17 cellular contexts compared by ENCODE assay signal in the genomic region with DNA sequence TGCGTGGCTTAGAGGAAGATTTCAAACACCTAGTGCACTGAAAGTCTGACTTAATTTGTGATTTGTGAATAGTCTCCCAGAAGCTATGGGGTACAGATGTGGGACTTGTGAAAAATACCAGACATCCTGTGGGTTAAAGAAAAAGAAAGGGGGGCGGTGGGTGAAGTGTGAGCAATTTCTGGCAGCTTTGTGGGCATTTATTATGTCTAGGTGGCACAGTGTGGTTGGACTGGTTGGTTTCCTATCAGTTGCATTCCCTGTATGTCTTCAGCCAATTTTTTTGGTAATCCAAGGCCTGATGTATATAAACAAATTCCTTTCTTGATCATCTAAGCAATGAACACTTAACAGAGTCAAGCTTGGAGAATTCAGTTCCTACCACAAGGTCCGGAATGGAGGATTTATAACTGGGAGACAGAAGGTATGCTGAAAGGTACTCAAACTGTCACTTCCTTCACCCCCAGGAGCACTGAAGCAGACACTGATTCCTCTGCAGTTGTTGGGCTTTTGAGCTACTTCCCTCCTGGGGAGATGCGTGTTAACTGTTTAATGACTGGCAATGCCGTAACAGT.
DNase-seq lines count a peak whose midpoint lies in the region; ATAC-seq and TF ChIP-seq lines count a peak whose summit lies in the region.
"Had no signal": no experiment of that assay in that cellular context is flagged by ENCODE, and none has a peak within 500 bp of the region (broad histone marks: within the 10 kb centered on the region; RNA-seq: fewer than 3 reads in every experiment).

No MANE protein-coding gene starts in this region.

- 64 to 72% (median 69%) methylated on average over 5 of the region's 5 CpGs for WGBS in ovary, 3 donors

- no peak for TF ChIP-seq CTCF in ovary (IDR thresholded peaks at IDR 0.05)

- H3K4me3 ChIP-seq in ovary = no peak overlapping the region
- H3K4me3 ChIP-seq: ascending aorta, K562, left ventricle myocardium inferior had no signal

- H3K9me3 ChIP-seq in ovary = no peaks in the 10 kb centered on the region
- H3K9me3 ChIP-seq: ascending aorta, left ventricle myocardium inferior had no signal

- no peaks in the 10 kb centered on the region for H3K36me3 ChIP-seq in ovary
- H3K36me3 ChIP-seq: ascending aorta, left ventricle myocardium inferior had no signal

- TF ChIP-seq POLR2A in ovary (IDR thresholded peaks at IDR 0.05) = no peak

- no peak overlapping the region for H3K4me3 Mint-ChIP-seq in activated naive CD8-positive, alpha-beta T cell treated with anti-CD3 and anti-CD28 coated beads, Interleukin-2, amount 50 U/mL, for 24 hours
- H3K4me3 Mint-ChIP-seq in activated naive CD8-positive, alpha-beta T cell treated with anti-CD3 and anti-CD28 coated beads for 36 hours = no peak overlapping the region
- H3K4me3 Mint-ChIP-seq in activated T-helper 17 cell treated with anti-CD3 and anti-CD28 coated beads, Interleukin-2, amount 50 U/mL, for 72 hours = no peak overlapping the region

- no peaks in the 10 kb centered on the region for H3K27me3 Mint-ChIP-seq in activated naive CD8-positive, alpha-beta T cell treated with anti-CD3 and anti-CD28 coated beads, Interleukin-2, amount 50 U/mL, for 24 hours
- H3K27me3 Mint-ChIP-seq in activated naive CD8-positive, alpha-beta T cell treated with anti-CD3 and anti-CD28 coated beads for 36 hours = no peaks in the 10 kb centered on the region
- H3K27me3 Mint-ChIP-seq in activated T-helper 17 cell treated with anti-CD3 and anti-CD28 coated beads, Interleukin-2, amount 50 U/mL, for 72 hours = no peaks in the 10 kb centered on the region

- H3K4me1 ChIP-seq in ovary (ENCODE audit: insufficient read depth) = no peaks in the 10 kb centered on the region
- H3K4me1 ChIP-seq: ascending aorta, left ventricle myocardium inferior had no signal

- TF ChIP-seq EP300 in ovary (IDR thresholded peaks at IDR 0.05) = no peak

- H3K9me3 Mint-ChIP-seq in activated naive CD8-positive, alpha-beta T cell treated with anti-CD3 and anti-CD28 coated beads, Interleukin-2, amount 50 U/mL, for 24 hours = no peaks in the 10 kb centered on the region
- no peaks in the 10 kb centered on the region for H3K9me3 Mint-ChIP-seq in activated naive CD8-positive, alpha-beta T cell treated with anti-CD3 and anti-CD28 coated beads for 36 hours
- no peaks in the 10 kb centered on the region for H3K9me3 Mint-ChIP-seq in activated T-helper 17 cell treated with anti-CD3 and anti-CD28 coated beads, Interleukin-2, amount 50 U/mL, for 72 hours

- H3K27ac ChIP-seq in ovary = no peak overlapping the region
- H3K27ac ChIP-seq: ascending aorta, left ventricle myocardium inferior, VCaP had no signal

- no peaks in the 10 kb centered on the region for H3K27me3 ChIP-seq in ovary
- H3K27me3 ChIP-seq: ascending aorta had no signal

- no peaks in the 10 kb centered on the region for H3K36me3 Mint-ChIP-seq in activated naive CD8-positive, alpha-beta T cell treated with anti-CD3 and anti-CD28 coated beads, Interleukin-2, amount 50 U/mL, for 24 hours (ENCODE audit: low read depth)
- peaks cover 3% of the 10 kb centered on the region for H3K36me3 Mint-ChIP-seq in activated naive CD8-positive, alpha-beta T cell treated with anti-CD3 and anti-CD28 coated beads for 36 hours
- no peaks in the 10 kb centered on the region for H3K36me3 Mint-ChIP-seq in activated T-helper 17 cell treated with anti-CD3 and anti-CD28 coated beads, Interleukin-2, amount 50 U/mL, for 72 hours (ENCODE audit: low read depth)

- peak; percentile 46 for ATAC-seq in activated naive CD8-positive, alpha-beta T cell treated with anti-CD3 and anti-CD28 coated beads, Interleukin-2, amount 50 U/mL, for 24 hours
- peak; percentile 50 for ATAC-seq in activated T-helper 17 cell treated with anti-CD3 and anti-CD28 coated beads, Interleukin-2, amount 50 U/mL, for 72 hours (replicated peaks)
- no peak for ATAC-seq in HG02588 (IDR thresholded peaks at IDR 0.05; ENCODE audit: unreplicated experiment)
- ATAC-seq in HG02571 (IDR thresholded peaks at IDR 0.05; ENCODE audit: unreplicated experiment) = no peak
- ATAC-seq: K562 had no signal

- intact Hi-C loops in ovary (cut with DNase I) = no loop called here

- H3K4me1 Mint-ChIP-seq in activated naive CD8-positive, alpha-beta T cell treated with anti-CD3 and anti-CD28 coated beads, Interleukin-2, amount 50 U/mL, for 24 hours = peaks cover 14% of the 10 kb centered on the region
- peaks cover 13% of the 10 kb centered on the region for H3K4me1 Mint-ChIP-seq in activated naive CD8-positive, alpha-beta T cell treated with anti-CD3 and anti-CD28 coated beads for 36 hours
- H3K4me1 Mint-ChIP-seq in activated T-helper 17 cell treated with anti-CD3 and anti-CD28 coated beads, Interleukin-2, amount 50 U/mL, for 72 hours = peaks cover 5% of the 10 kb centered on the region

- no peak overlapping the region for H3K27ac Mint-ChIP-seq in activated naive CD8-positive, alpha-beta T cell treated with anti-CD3 and anti-CD28 coated beads, Interleukin-2, amount 50 U/mL, for 24 hours
- no peak overlapping the region for H3K27ac Mint-ChIP-seq in activated naive CD8-positive, alpha-beta T cell treated with anti-CD3 and anti-CD28 coated beads for 36 hours
- no peak overlapping the region for H3K27ac Mint-ChIP-seq in activated T-helper 17 cell treated with anti-CD3 and anti-CD28 coated beads, Interleukin-2, amount 50 U/mL, for 72 hours

- DNase-seq in activated naive CD8-positive, alpha-beta T cell treated with anti-CD3 and anti-CD28 coated beads, Interleukin-2, amount 50 U/mL, for 24 hours = no peak
- no peak for DNase-seq in activated naive CD8-positive, alpha-beta T cell treated with anti-CD3 and anti-CD28 coated beads for 36 hours
- DNase-seq in left kidney (ENCODE audit: low read depth, low spot score) (peak; percentile 98), NCI-H69 (lab: John Stamatoyannopoulos, UW) (no peak), ovary (no peak)
- DNase-seq: activated T-cell treated with anti-CD3 and anti-CD28 coated beads, Interleukin-2, amount 50 U/mL, for 1 hour; effector CD8-positive, alpha-beta T cell; foreskin melanocyte; left ventricle myocardium inferior; nucleus accumbens; stimulated activated CD4-positive, alpha-beta T cell treated with anti-CD3 and anti-CD28 coated beads, Interleukin-12 subunit alpha, Interleukin-12 subunit beta, amount 100 ng/mL, for 4 hours had no signal

Comparison
In these comparisons a context has a peak if more than half of its experiments do, and no peak if none do; other contexts are left out.
1. ATAC-seq: peak in activated naive CD8-positive, alpha-beta T cell treated with anti-CD3 and anti-CD28 coated beads, Interleukin-2, amount 50 U/mL, for 24 hours (single experiment) and activated T-helper 17 cell treated with anti-CD3 and anti-CD28 coated beads, Interleukin-2, amount 50 U/mL, for 72 hours (single experiment); none in HG02588 (single experiment) and HG02571 (single experiment).